In genomic region chr20:54131125-54131524, GRCh38 we compare ENCODE assay signal across 5 cellular contexts. TPM values are rescaled to one million over a fixed set of nuclear protein-coding genes. Genes with fewer than 3 reads are reported as not detected.
"Had no signal": no experiment of that assay in that cellular context is flagged by ENCODE, and none has a peak within 500 bp of the region (broad histone marks: within the 10 kb centered on the region; RNA-seq: fewer than 3 reads in every experiment).

No MANE protein-coding gene starts in this region.

RNA-seq across cellular contexts. Expression of gene CYP24A1, which starts 42.7 kb away (rescaled TPM):
- total RNA-seq: LHCN-M2, OCI-LY7, Peyer's patch, Right ventricle myocardium superior, SJSA1 had no signal
